ENCODE assay signal across 28 cellular contexts in genomic region chr1:2335721-2336475, GRCh38. TPM values are rescaled to one million over a fixed set of nuclear protein-coding genes. Genes with fewer than 3 reads are reported as not detected.
DNase-seq lines count a peak whose midpoint lies in the region; ATAC-seq, FAIRE-seq and TF ChIP-seq lines count a peak whose summit lies in the region.
"Had no signal": no experiment of that assay in that cellular context is flagged by ENCODE, and none has a peak within 500 bp of the region (broad histone marks: within the 10 kb centered on the region; RNA-seq: fewer than 3 reads in every experiment).

No MANE protein-coding gene starts in this region.

- no peaks in the 10 kb centered on the region for H3K79me2 ChIP-seq in HepG2 (ENCODE audit: insufficient read depth, low read length)

- no peaks in the 10 kb centered on the region for H3K27me3 ChIP-seq in bronchial epithelial cell (ENCODE audit: control insufficient read depth, insufficient read depth, low read length)
- H3K27me3 ChIP-seq in HepG2 (ENCODE audit: control insufficient read depth in 1 of 2, insufficient read depth in 2 of 2, low read length in 2 of 2): peaks cover 25 to 90% of the 10 kb centered on the region in 2 experiments
- H3K27me3 ChIP-seq in uterus: no peaks in the 10 kb centered on the region
- H3K27me3 ChIP-seq: ascending aorta, neural progenitor cell, right lobe of liver, upper lobe of right lung had no signal

- no peak overlapping the region for H3K4me2 ChIP-seq in HepG2 (ENCODE audit: low read depth, low read length)
- H3K4me2 ChIP-seq: neural progenitor cell had no signal

- TF ChIP-seq RAD21 in HepG2 (CRISPR knock-in tag; IDR thresholded peaks at IDR 0.05): no peak

- no peak overlapping the region for H3K9ac ChIP-seq in HepG2 (ENCODE audit: insufficient read depth, low read depth, low read length)
- H3K9ac ChIP-seq: neural progenitor cell had no signal

- peak; percentile 17 for DNase-seq in NCI-H1694 treated with DMSO at 0.1 percent for 48 hours (lab: John Stamatoyannopoulos, UW)
- DNase-seq in NCI-H1694 (lab: John Stamatoyannopoulos, UW): no peak
- peak; percentile 72 for DNase-seq in NCI-H2171 treated with DMSO at 0.1 percent for 48 hours (lab: John Stamatoyannopoulos, UW)
- DNase-seq in bronchial epithelial cell (ENCODE audit: low read depth): peak; percentile 54
- no peak for DNase-seq in SIG-M5 treated with dmso at 0.1 percent for 504 hours (lab: John Stamatoyannopoulos, UW; ENCODE audit: unreplicated experiment)
- no peak for DNase-seq in HepG2 (ENCODE audit: low spot score)
- no peak for DNase-seq in uterus
- DNase-seq: activated effector memory CD4-positive, alpha-beta T cell treated with anti-CD3 and anti-CD28 coated beads, Interleukin-2, amount 50 U/mL, for 16 hours; activated naive CD8-positive, alpha-beta T cell treated with anti-CD3 and anti-CD28 coated beads, Interleukin-2, amount 10 ng/mL, durations not matched to agents 7 days and 5 days; activated T-cell treated with anti-CD3 and anti-CD28 coated beads for 4 hours; central memory CD4-positive, alpha-beta T cell; endodermal cell; esophagus squamous epithelium; GF-D8; left cardiac atrium; NCI-H1436; NCI-H2107; NCI-H510A treated with DMSO at 0.1 percent for 48 hours; right lobe of liver; stimulated activated CD4-positive, alpha-beta T cell treated with anti-CD3 and anti-CD28 coated beads, Interleukin-4, amount 100 ng/mL, for 4 hours; T-helper 2 cell; upper lobe of right lung had no signal

- no peaks in the 10 kb centered on the region for H3K9me3 ChIP-seq in HepG2 (ENCODE audit: low read length)
- H3K9me3 ChIP-seq in uterus: no peaks in the 10 kb centered on the region
- H3K9me3 ChIP-seq: ascending aorta, esophagus squamous epithelium, right lobe of liver, upper lobe of right lung had no signal

- no peak for TF ChIP-seq EP300 in HepG2 (IDR thresholded peaks at IDR 0.05; ENCODE audit: low read depth in 2 of 2, low read length in 2 of 2)
- TF ChIP-seq EP300 in HepG2 (CRISPR knock-in tag; IDR thresholded peaks at IDR 0.05; ENCODE audit: borderline replicate concordance): no peak

- ATAC-seq in HepG2: no peak
- ATAC-seq: right lobe of liver, SK-N-SH treated with all-trans-retinoic acid at 6 μM for 48 hours, upper lobe of right lung had no signal

- no peaks in the 10 kb centered on the region for H3K4me1 ChIP-seq in urinary bladder (ENCODE audit: insufficient read depth)
- peaks cover 5% of the 10 kb centered on the region for H3K4me1 ChIP-seq in HepG2 (ENCODE audit: insufficient read depth, low read length)
- no peaks in the 10 kb centered on the region for H3K4me1 ChIP-seq in uterus
- H3K4me1 ChIP-seq: neural progenitor cell, right lobe of liver had no signal

- CTCF ChIA-PET in HepG2 (lab: Yijun Ruan, JAX; ENCODE audit: low intra/inter-chr PET ratio, low total read pairs): no interaction called here

- FAIRE-seq in bronchial epithelial cell (lab: Jason Lieb, UNC) (no peak), HepG2 (lab: Jason Lieb, UNC) (no peak)
- FAIRE-seq: frontal cortex, H1 had no signal

- no TSS peak for BruUV-seq in HepG2 (replicated peaks; lab: Mats Ljungman, UMichigan)

- H3K36me3 ChIP-seq in bronchial epithelial cell (ENCODE audit: control insufficient read depth, insufficient read depth, low read length): no peaks in the 10 kb centered on the region
- H3K36me3 ChIP-seq in urinary bladder (ENCODE audit: insufficient read depth): no peaks in the 10 kb centered on the region
- H3K36me3 ChIP-seq in HepG2 (replicated peaks in 1 of 2; ENCODE audit: control insufficient read depth in 1 of 2, insufficient read depth in 2 of 2, low read length in 2 of 2): no peaks in the 10 kb centered on the region
- H3K36me3 ChIP-seq in uterus: no peaks in the 10 kb centered on the region
- H3K36me3 ChIP-seq: ascending aorta, esophagus squamous epithelium, neural progenitor cell, right lobe of liver, upper lobe of right lung had no signal

- intact Hi-C loops in HepG2 (cut with micrococcal nuclease; ENCODE audit: unreplicated experiment): no loop called here
- intact Hi-C loops in uterus (cut with DNase I; ENCODE audit: low total_unique reads): no loop called here

- no peak for TF ChIP-seq CTCF in bronchial epithelial cell (IDR thresholded peaks at IDR 0.05; ENCODE audit: insufficient read depth, low read length, severe bottlenecking)
- no peak for TF ChIP-seq CTCF in HepG2 (CRISPR knock-in tag; IDR thresholded peaks at IDR 0.05)
- TF ChIP-seq CTCF in uterus (IDR thresholded peaks at IDR 0.05): no peak

- H3K4me3 ChIP-seq in bronchial epithelial cell (ENCODE audit: low read depth, low read length) (peak overlapping the region; percentile 12), urinary bladder (ENCODE audit: low read depth, low read length) (no peak overlapping the region), HepG2 (replicated peaks in 1 of 3; ENCODE audit: insufficient read depth in 1 of 3, low read depth in 2 of 3, low read length in 3 of 3) (no peak overlapping the region), uterus (no peak overlapping the region)
- H3K4me3 ChIP-seq: ascending aorta, neural progenitor cell, right lobe of liver, upper lobe of right lung had no signal

- no peaks in the 10 kb centered on the region for H4K20me1 ChIP-seq in HepG2 (ENCODE audit: insufficient read depth, low read length)

- no peak overlapping the region for H2AFZ ChIP-seq in HepG2 (ENCODE audit: low read length)
- H2AFZ ChIP-seq: neural progenitor cell had no signal

- peak overlapping the region; percentile 53 for H3K27ac ChIP-seq in urinary bladder (ENCODE audit: low read depth)
- H3K27ac ChIP-seq in HepG2 (ENCODE audit: extremely low read length, insufficient read depth, low read length): no peak overlapping the region
- no peak overlapping the region for H3K27ac ChIP-seq in uterus
- H3K27ac ChIP-seq: ascending aorta, neural progenitor cell, right lobe of liver, upper lobe of right lung had no signal

- in situ Hi-C loops in HepG2 (cut with HindIII; ENCODE audit: extremely low pct_ligation_motif_present, low pct_unique_long_range_greater_than_20kb): no loop called here

- TF ChIP-seq POLR2A in HepG2 (IDR thresholded peaks at IDR 0.05; ENCODE audit: insufficient read depth in 1 of 2, low read depth in 2 of 2, low read length in 2 of 2) (no peak), uterus (IDR thresholded peaks at IDR 0.05) (no peak)

- POLR2A ChIA-PET in HepG2 (lab: Yijun Ruan, JAX): interaction anchor here (0.6 kb wide), 1 partner anchor 19 kb away, joined by 3 read pairs; no protein-coding TSS in a partner anchor

- 89% methylated on average over 36 of the region's 36 CpGs for WGBS in urinary bladder
- 42% methylated on average over 8 of the region's 36 CpGs for WGBS in HepG2 (ENCODE audit: low lambda C conversion rate)

RNA-seq across cellular contexts. Expression of gene MORN1, which starts 55.5 kb away (rescaled TPM):
- total RNA-seq in bronchial epithelial cell (5.5 and 10.6 TPM in 2 replicates), urinary bladder (11.1 TPM), HepG2 (2016; rRNA removed; fragmentation: Illumina TruSeq; extraction: Trizol) (3.9 and 6.5 TPM in 2 replicates), uterus (10 to 100 TPM in 2 of 4 donors, 1 to 10 TPM in 1, under 1 TPM in 1; 0.59 to 20.0 (median 9.5) TPM)
- polyA plus RNA-seq in urinary bladder (4.7 TPM), HepG2 (2011; rRNA removed) (2.6 and 3.1 TPM in 2 replicates)
- total RNA-seq in HepG2 (2016; cell fraction: cytosol; rRNA removed; fragmentation: Illumina TruSeq; extraction: Trizol; ENCODE audit: low read depth): 1.5 and 2.2 TPM in 2 replicates
- 3.5 and 5.4 TPM in 2 replicates for total RNA-seq in HepG2 (2016; cell fraction: insoluble cytoplasmic fraction; rRNA removed; fragmentation: Illumina TruSeq; extraction: Trizol)
- 1.7 and 1.8 TPM in 2 replicates for total RNA-seq in HepG2 (2016; cell fraction: membrane; rRNA removed; fragmentation: Illumina TruSeq; extraction: Trizol)
- 6.4 and 6.8 TPM in 2 replicates for total RNA-seq in HepG2 (2016; cell fraction: nucleus; rRNA removed; fragmentation: Illumina TruSeq; extraction: Trizol)
- polyA plus RNA-seq in HepG2 (2011; cell fraction: cytosol; rRNA removed): 2.5 and 3.1 TPM in 2 replicates
- polyA plus RNA-seq in HepG2 (2011; cell fraction: nucleus; rRNA removed): 7.8 and 8.8 TPM in 2 replicates
- polyA plus RNA-seq in HepG2 (2012): 1.3 and 1.7 TPM in 2 replicates
- 0.84 and 1.9 TPM in 2 replicates for polyA plus RNA-seq in HepG2 (2016; cell fraction: cytosol; fragmentation: Illumina TruSeq; extraction: Trizol; ENCODE audit: low read depth)
- polyA plus RNA-seq in HepG2 (2016; cell fraction: insoluble cytoplasmic fraction; fragmentation: Illumina TruSeq; extraction: Trizol; ENCODE audit: low read depth): 2.3 and 3.3 TPM in 2 replicates
- polyA plus RNA-seq in HepG2 (2016; cell fraction: membrane; fragmentation: Illumina TruSeq; extraction: Trizol; ENCODE audit: low read depth): 0.73 and 1.3 TPM in 2 replicates
- 8.2 and 9.2 TPM in 2 replicates for polyA plus RNA-seq in HepG2 (2016; cell fraction: nucleus; fragmentation: Illumina TruSeq; extraction: Trizol; ENCODE audit: insufficient read depth, low read depth)
- polyA minus RNA-seq in HepG2 (2011; rRNA and poly(A)+ RNA removed; ENCODE audit: low replicate concordance): 6.7 and 28.4 TPM in 2 replicates
- 1.3 and 3.0 TPM in 2 replicates for polyA minus RNA-seq in HepG2 (2011; cell fraction: cytosol; rRNA and poly(A)+ RNA removed)
- 7.5 and 8.9 TPM in 2 replicates for polyA minus RNA-seq in HepG2 (2011; cell fraction: nucleus; rRNA and poly(A)+ RNA removed)

RNA-seq across cellular contexts. Expression of gene RER1, which starts 55.7 kb away (rescaled TPM):
- 94.8 and 104 TPM in 2 replicates for total RNA-seq in bronchial epithelial cell
- 48.1 TPM for total RNA-seq in urinary bladder
- 79.0 TPM for polyA plus RNA-seq in urinary bladder
- 83.9 and 128 TPM in 2 replicates for total RNA-seq in HepG2 (2016; rRNA removed; fragmentation: Illumina TruSeq; extraction: Trizol)
- 51.3 and 72.8 TPM in 2 replicates for total RNA-seq in HepG2 (2016; cell fraction: cytosol; rRNA removed; fragmentation: Illumina TruSeq; extraction: Trizol; ENCODE audit: low read depth)
- 89.5 and 137 TPM in 2 replicates for total RNA-seq in HepG2 (2016; cell fraction: insoluble cytoplasmic fraction; rRNA removed; fragmentation: Illumina TruSeq; extraction: Trizol)
- total RNA-seq in HepG2 (2016; cell fraction: membrane; rRNA removed; fragmentation: Illumina TruSeq; extraction: Trizol): 77.4 and 86.1 TPM in 2 replicates
- total RNA-seq in HepG2 (2016; cell fraction: nucleus; rRNA removed; fragmentation: Illumina TruSeq; extraction: Trizol): 76.0 and 95.5 TPM in 2 replicates
- polyA plus RNA-seq in HepG2 (2011; rRNA removed): 135 and 164 TPM in 2 replicates
- polyA plus RNA-seq in HepG2 (2011; cell fraction: cytosol; rRNA removed): 82.7 and 131 TPM in 2 replicates
- 155 and 197 TPM in 2 replicates for polyA plus RNA-seq in HepG2 (2011; cell fraction: nucleus; rRNA removed)
- polyA plus RNA-seq in HepG2 (2012): 64.5 and 73.8 TPM in 2 replicates
- polyA plus RNA-seq in HepG2 (2016; cell fraction: cytosol; fragmentation: Illumina TruSeq; extraction: Trizol; ENCODE audit: low read depth): 84.3 and 98.6 TPM in 2 replicates
- polyA plus RNA-seq in HepG2 (2016; cell fraction: insoluble cytoplasmic fraction; fragmentation: Illumina TruSeq; extraction: Trizol; ENCODE audit: low read depth): 87.8 and 97.0 TPM in 2 replicates
- polyA plus RNA-seq in HepG2 (2016; cell fraction: membrane; fragmentation: Illumina TruSeq; extraction: Trizol; ENCODE audit: low read depth): 69.1 and 85.3 TPM in 2 replicates
- 191 and 194 TPM in 2 replicates for polyA plus RNA-seq in HepG2 (2016; cell fraction: nucleus; fragmentation: Illumina TruSeq; extraction: Trizol; ENCODE audit: insufficient read depth, low read depth)
- polyA minus RNA-seq in HepG2 (2011; rRNA and poly(A)+ RNA removed; ENCODE audit: low replicate concordance): 95.9 and 234 TPM in 2 replicates
- polyA minus RNA-seq in HepG2 (2011; cell fraction: cytosol; rRNA and poly(A)+ RNA removed): 32.9 and 45.5 TPM in 2 replicates
- polyA minus RNA-seq in HepG2 (2011; cell fraction: nucleus; rRNA and poly(A)+ RNA removed): 23.3 and 29.3 TPM in 2 replicates
- 100 to 1,000 TPM in 1 of 4 donors, 10 to 100 TPM in 3; 34.1 to 105 (median 57.3) TPM for total RNA-seq in uterus

Comparison
In these comparisons a context has a peak if more than half of its experiments do, and no peak if none do; other contexts are left out.
1. DNase-seq: peak in NCI-H1694 treated with DMSO at 0.1 percent for 48 hours (single experiment), NCI-H2171 treated with DMSO at 0.1 percent for 48 hours (single experiment) and bronchial epithelial cell (single experiment); none in NCI-H1694 (single experiment), SIG-M5 treated with dmso at 0.1 percent for 504 hours (single experiment), HepG2 (single experiment) and uterus (0 of 2).